18 cellular contexts compared by ENCODE assay signal in genomic region chr3:37763338-37763737, GRCh38.
A peak's percentile ranks its signal among the peaks of the same experiment; 100 is the strongest.
DNase-seq lines count a peak whose midpoint lies in the region; ATAC-seq and TF ChIP-seq lines count a peak whose summit lies in the region.
"Had no signal": no experiment of that assay in that cellular context is flagged by ENCODE, and none has a peak within 500 bp of the region (broad histone marks: within the 10 kb centered on the region; RNA-seq: fewer than 3 reads in every experiment).

No MANE protein-coding gene starts in this region.

- TF ChIP-seq CTCF in adrenal gland (IDR thresholded peaks at IDR 0.05) (no peak), left ventricle myocardium inferior (IDR thresholded peaks at IDR 0.05; ENCODE audit: borderline replicate concordance) (no peak), nephron progenitor cell (IDR thresholded peaks at IDR 0.05) (no peak)

- H3K27me3 Mint-ChIP-seq in nephron progenitor cell (ENCODE audit: low read depth, poor library complexity) = peaks cover 2% of the 10 kb centered on the region

- peak overlapping the region; percentile 94 for H3K27ac Mint-ChIP-seq in nephron progenitor cell
- H3K27ac Mint-ChIP-seq: CD8-positive, alpha-beta T cell had no signal

- no peak overlapping the region for H3K4me3 ChIP-seq in adrenal gland
- no peak overlapping the region for H3K4me3 ChIP-seq in left ventricle myocardium inferior
- H3K4me3 ChIP-seq: BLaER1 treated with 17β-estradiol and CSF1 and Interleukin-3, amounts not matched to agents 10 nM and 100 nM had no signal

- no peaks in the 10 kb centered on the region for H3K9me3 ChIP-seq in adrenal gland (replicated peaks in 1 of 3)
- H3K9me3 ChIP-seq in left ventricle myocardium inferior (replicated peaks) = no peaks in the 10 kb centered on the region
- H3K9me3 ChIP-seq: BLaER1 treated with 17β-estradiol and CSF1 and Interleukin-3, amounts not matched to agents 10 nM and 100 nM had no signal

- DNase-seq in adrenal gland (no peak), left ventricle myocardium inferior (no peak), nephron progenitor cell (no peak), superior temporal gyrus (ENCODE audit: extremely low spot score) (peak; percentile 33), NCI-H1048 (lab: John Stamatoyannopoulos, UW) (no peak), NCI-H526 treated with DMSO at 0.1 percent for 48 hours (lab: John Stamatoyannopoulos, UW) (no peak)
- DNase-seq in activated CD4-positive, CD25-positive, alpha-beta regulatory T cell (lab: John Stamatoyannopoulos, UW) = no peak
- DNase-seq: Calu3; CD8-positive, alpha-beta T cell; H7; IMR-90; NCI-H1417 treated with DMSO at 0.1 percent for 48 hours; NCI-H187 treated with DMSO at 0.1 percent for 48 hours; NCI-H2227 treated with DMSO at 0.1 percent for 48 hours; NCI-H524 treated with DMSO at 0.1 percent for 48 hours had no signal

- peaks cover 70% of the 10 kb centered on the region for H3K4me1 Mint-ChIP-seq in nephron progenitor cell

- H3K4me1 ChIP-seq in adrenal gland (replicated peaks in 1 of 2) (peaks cover 37 to 63% of the 10 kb centered on the region in 2 donors), left ventricle myocardium inferior (peaks cover 69% of the 10 kb centered on the region)

- no peaks in the 10 kb centered on the region for H3K9me3 Mint-ChIP-seq in nephron progenitor cell
- H3K9me3 Mint-ChIP-seq: CD8-positive, alpha-beta T cell had no signal

- no peak for ATAC-seq in GM18502 (IDR thresholded peaks at IDR 0.05; ENCODE audit: poor library complexity, unreplicated experiment)
- ATAC-seq: CD8-positive, alpha-beta T cell; Panc1 had no signal

- WGBS in adrenal gland, 4 donors = 32 to 43% (median 39%) methylated on average over 3 of the region's 3 CpGs

- H3K36me3 Mint-ChIP-seq in nephron progenitor cell (ENCODE audit: low read depth) = peaks cover 6% of the 10 kb centered on the region
- H3K36me3 Mint-ChIP-seq: CD8-positive, alpha-beta T cell had no signal

- intact Hi-C loops in adrenal gland (cut with DNase I) = no loop called here
- intact Hi-C loops in left ventricle myocardium inferior (cut with micrococcal nuclease) = no loop called here

- H3K27me3 ChIP-seq in adrenal gland (no peaks in the 10 kb centered on the region), left ventricle myocardium inferior (ENCODE audit: low read depth) (no peaks in the 10 kb centered on the region)
- H3K27me3 ChIP-seq: BLaER1 treated with 17β-estradiol and CSF1 and Interleukin-3, amounts not matched to agents 10 nM and 100 nM had no signal

- peaks cover 0 to 4% of the 10 kb centered on the region in 2 donors for H3K36me3 ChIP-seq in adrenal gland (replicated peaks in 1 of 2)
- no peaks in the 10 kb centered on the region for H3K36me3 ChIP-seq in left ventricle myocardium inferior

- no peak for TF ChIP-seq POLR2A in adrenal gland (IDR thresholded peaks at IDR 0.05)

- no peak overlapping the region for H3K4me3 Mint-ChIP-seq in nephron progenitor cell
- H3K4me3 Mint-ChIP-seq: CD8-positive, alpha-beta T cell had no signal

- peak overlapping the region in 3 of 5 donors; percentile 51 to 65 (median 63) for H3K27ac ChIP-seq in adrenal gland
- peak overlapping the region; percentile 93 for H3K27ac ChIP-seq in left ventricle myocardium inferior (replicated peaks)
- H3K27ac ChIP-seq: BLaER1 treated with 17β-estradiol and CSF1 and Interleukin-3, amounts not matched to agents 10 nM and 100 nM had no signal
